Comparison of ENCODE assay signal across 1 cellular context in the genomic region with DNA sequence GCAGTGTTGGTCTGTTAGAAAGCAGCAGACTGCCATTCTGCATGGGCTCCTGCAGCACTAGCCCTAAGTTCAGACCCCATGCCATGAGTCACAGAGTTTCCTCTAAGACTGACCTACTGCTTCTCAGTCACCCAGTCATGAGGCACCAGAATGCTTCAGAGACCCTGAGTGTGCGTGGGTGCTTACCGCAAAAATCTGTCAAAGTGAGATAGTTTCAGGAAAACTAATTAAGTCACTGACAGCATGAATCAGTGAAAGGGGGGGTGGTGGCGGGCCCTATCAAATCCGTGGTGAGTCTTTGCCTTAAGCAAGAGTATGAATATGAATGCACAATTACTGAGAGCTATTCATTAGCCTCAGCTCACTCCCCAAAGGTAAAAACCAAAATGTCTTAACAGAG.
TF ChIP-seq lines count a peak whose summit lies in the region.

No MANE protein-coding gene starts in this region.

TF ChIP-seq in GM23338, 12 proteins besides CTCF, POLR2A, EP300 and RAD21 (continued from another document):
- TF ChIP-seq, protein P1, sequence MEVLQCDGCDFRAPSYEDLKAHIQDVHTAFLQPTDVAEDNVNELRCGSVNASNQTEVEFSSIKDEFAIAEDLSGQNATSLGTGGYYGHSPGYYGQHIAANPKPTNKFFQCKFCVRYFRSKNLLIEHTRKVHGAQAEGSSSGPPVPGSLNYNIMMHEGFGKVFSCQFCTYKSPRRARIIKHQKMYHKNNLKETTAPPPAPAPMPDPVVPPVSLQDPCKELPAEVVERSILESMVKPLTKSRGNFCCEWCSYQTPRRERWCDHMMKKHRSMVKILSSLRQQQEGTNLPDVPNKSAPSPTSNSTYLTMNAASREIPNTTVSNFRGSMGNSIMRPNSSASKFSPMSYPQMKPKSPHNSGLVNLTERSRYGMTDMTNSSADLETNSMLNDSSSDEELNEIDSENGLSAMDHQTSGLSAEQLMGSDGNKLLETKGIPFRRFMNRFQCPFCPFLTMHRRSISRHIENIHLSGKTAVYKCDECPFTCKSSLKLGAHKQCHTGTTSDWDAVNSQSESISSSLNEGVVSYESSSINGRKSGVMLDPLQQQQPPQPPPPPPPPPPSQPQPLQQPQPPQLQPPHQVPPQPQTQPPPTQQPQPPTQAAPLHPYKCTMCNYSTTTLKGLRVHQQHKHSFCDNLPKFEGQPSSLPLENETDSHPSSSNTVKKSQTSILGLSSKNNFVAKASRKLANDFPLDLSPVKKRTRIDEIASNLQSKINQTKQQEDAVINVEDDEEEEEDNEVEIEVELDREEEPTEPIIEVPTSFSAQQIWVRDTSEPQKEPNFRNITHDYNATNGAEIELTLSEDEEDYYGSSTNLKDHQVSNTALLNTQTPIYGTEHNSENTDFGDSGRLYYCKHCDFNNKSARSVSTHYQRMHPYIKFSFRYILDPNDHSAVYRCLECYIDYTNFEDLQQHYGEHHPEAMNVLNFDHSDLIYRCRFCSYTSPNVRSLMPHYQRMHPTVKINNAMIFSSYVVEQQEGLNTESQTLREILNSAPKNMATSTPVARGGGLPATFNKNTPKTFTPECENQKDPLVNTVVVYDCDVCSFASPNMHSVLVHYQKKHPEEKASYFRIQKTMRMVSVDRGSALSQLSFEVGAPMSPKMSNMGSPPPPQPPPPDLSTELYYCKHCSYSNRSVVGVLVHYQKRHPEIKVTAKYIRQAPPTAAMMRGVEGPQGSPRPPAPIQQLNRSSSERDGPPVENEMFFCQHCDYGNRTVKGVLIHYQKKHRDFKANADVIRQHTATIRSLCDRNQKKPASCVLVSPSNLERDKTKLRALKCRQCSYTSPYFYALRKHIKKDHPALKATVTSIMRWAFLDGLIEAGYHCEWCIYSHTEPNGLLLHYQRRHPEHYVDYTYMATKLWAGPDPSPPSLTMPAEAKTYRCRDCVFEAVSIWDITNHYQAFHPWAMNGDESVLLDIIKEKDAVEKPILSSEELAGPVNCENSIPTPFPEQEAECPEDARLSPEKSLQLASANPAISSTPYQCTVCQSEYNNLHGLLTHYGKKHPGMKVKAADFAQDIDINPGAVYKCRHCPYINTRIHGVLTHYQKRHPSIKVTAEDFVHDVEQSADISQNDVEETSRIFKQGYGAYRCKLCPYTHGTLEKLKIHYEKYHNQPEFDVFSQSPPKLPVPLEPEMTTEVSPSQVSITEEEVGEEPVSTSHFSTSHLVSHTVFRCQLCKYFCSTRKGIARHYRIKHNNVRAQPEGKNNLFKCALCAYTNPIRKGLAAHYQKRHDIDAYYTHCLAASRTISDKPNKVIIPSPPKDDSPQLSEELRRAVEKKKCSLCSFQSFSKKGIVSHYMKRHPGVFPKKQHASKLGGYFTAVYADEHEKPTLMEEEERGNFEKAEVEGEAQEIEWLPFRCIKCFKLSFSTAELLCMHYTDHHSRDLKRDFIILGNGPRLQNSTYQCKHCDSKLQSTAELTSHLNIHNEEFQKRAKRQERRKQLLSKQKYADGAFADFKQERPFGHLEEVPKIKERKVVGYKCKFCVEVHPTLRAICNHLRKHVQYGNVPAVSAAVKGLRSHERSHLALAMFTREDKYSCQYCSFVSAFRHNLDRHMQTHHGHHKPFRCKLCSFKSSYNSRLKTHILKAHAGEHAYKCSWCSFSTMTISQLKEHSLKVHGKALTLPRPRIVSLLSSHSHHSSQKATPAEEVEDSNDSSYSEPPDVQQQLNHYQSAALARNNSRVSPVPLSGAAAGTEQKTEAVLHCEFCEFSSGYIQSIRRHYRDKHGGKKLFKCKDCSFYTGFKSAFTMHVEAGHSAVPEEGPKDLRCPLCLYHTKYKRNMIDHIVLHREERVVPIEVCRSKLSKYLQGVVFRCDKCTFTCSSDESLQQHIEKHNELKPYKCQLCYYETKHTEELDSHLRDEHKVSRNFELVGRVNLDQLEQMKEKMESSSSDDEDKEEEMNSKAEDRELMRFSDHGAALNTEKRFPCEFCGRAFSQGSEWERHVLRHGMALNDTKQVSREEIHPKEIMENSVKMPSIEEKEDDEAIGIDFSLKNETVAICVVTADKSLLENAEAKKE (CRISPR knock-in tag; IDR thresholded peaks at IDR 0.05) = no peak
- TF ChIP-seq ZNF331 (CRISPR knock-in tag; IDR thresholded peaks at IDR 0.05; ENCODE audit: low read depth) = no peak
- no peak for TF ChIP-seq POLR2AphosphoS5 (IDR thresholded peaks at IDR 0.05; ENCODE audit: low read depth)
- TF ChIP-seq CREB1 (CRISPR knock-in tag; IDR thresholded peaks at IDR 0.05; ENCODE audit: low read depth) = no peak
- no peak for TF ChIP-seq JUNB (IDR thresholded peaks at IDR 0.05; ENCODE audit: unreplicated experiment)
